Comparison of ENCODE assay signal across 13 cellular contexts in genomic region chr3:15903164-15903563, GRCh38.
DNase-seq lines count a peak whose midpoint lies in the region; ATAC-seq and TF ChIP-seq lines count a peak whose summit lies in the region.
"Had no signal": no experiment of that assay in that cellular context is flagged by ENCODE, and none has a peak within 500 bp of the region (broad histone marks: within the 10 kb centered on the region; RNA-seq: fewer than 3 reads in every experiment).

No MANE protein-coding gene starts in this region.

- POLR2A ChIA-PET in HEK293T (lab: Yijun Ruan, JAX): no interaction called here

- H3K27ac ChIP-seq in VCaP: peak overlapping the region; percentile 94
- H3K27ac ChIP-seq: neural progenitor cell had no signal

- CTCF ChIA-PET in HEK293T (lab: Yijun Ruan, JAX): interaction anchor here (0.6 kb wide), 2 partner anchors 12 to 73 kb away, joined by 3 to 5 read pairs; no protein-coding TSS in a partner anchor

- DNase-seq in AG09309 (ENCODE audit: low read depth) (peak; percentile 28), fibroblast of villous mesenchyme (ENCODE audit: low read depth) (peak; percentile 28), renal cortical epithelial cell (ENCODE audit: low read depth) (peak; percentile 80), H7 (no peak), HEK293T (ENCODE audit: extremely low spot score) (no peak)
- DNase-seq: activated CD4-positive, alpha-beta T cell treated with anti-CD3 and anti-CD28 coated beads, Interleukin-2, amount 10 ng/mL, durations not matched to agents 24 days and 14 days; stimulated activated CD4-positive, alpha-beta T cell treated with anti-CD3 and anti-CD28 coated beads, Interleukin-2, amount 100 ng/mL, for 48 hours; stimulated activated naive CD8-positive, alpha-beta T cell treated with anti-CD3 and anti-CD28 coated beads, Interleukin-15, Interleukin-2, amounts not matched to agents 100 U/mL and 50 U/mL, for 24 hours had no signal

- ATAC-seq in HG03432 (IDR thresholded peaks at IDR 0.05; ENCODE audit: unreplicated experiment): no peak
- ATAC-seq in GM19452 (IDR thresholded peaks at IDR 0.05; ENCODE audit: unreplicated experiment): no peak
- ATAC-seq: activated T-helper 17 cell treated with anti-CD3 and anti-CD28 coated beads, Interleukin-2, amount 50 U/mL, for 72 hours; stimulated activated naive CD8-positive, alpha-beta T cell treated with anti-CD3 and anti-CD28 coated beads, Interleukin-15, Interleukin-2, amounts not matched to agents 100 U/mL and 50 U/mL, for 24 hours had no signal

- no peaks in the 10 kb centered on the region for H3K27me3 ChIP-seq in H7 (ENCODE audit: control insufficient read depth, insufficient read depth, low read length)
- H3K27me3 ChIP-seq: neural progenitor cell had no signal

- no peak overlapping the region for H3K4me3 ChIP-seq in AG09309 (ENCODE audit: control insufficient read depth, low read depth, low read length)
- no peak overlapping the region for H3K4me3 ChIP-seq in fibroblast of villous mesenchyme (ENCODE audit: low read depth, low read length)
- no peak overlapping the region for H3K4me3 ChIP-seq in H7 (ENCODE audit: insufficient read depth, low read depth, low read length)
- H3K4me3 ChIP-seq: neural progenitor cell had no signal

- H3K36me3 ChIP-seq in H7 (replicated peaks; ENCODE audit: control insufficient read depth, insufficient read depth, low read length): no peaks in the 10 kb centered on the region
- H3K36me3 ChIP-seq: neural progenitor cell had no signal

- TF ChIP-seq CTCF in AG09309 (IDR thresholded peaks at IDR 0.05; ENCODE audit: control insufficient read depth, insufficient read depth, low read depth, low read length, missing control alignments) (no peak), VCaP (conservative IDR thresholded peaks at IDR 0.05) (no peak), fibroblast of villous mesenchyme (IDR thresholded peaks at IDR 0.05; ENCODE audit: insufficient read depth, low read depth, low read length) (no peak)

TF ChIP-seq in HEK293T, 16 proteins besides CTCF, POLR2A, EP300 and RAD21:
- TF ChIP-seq SUZ12 (IDR thresholded peaks at IDR 0.05) (no peak), CTBP1 (IDR thresholded peaks at IDR 0.05; ENCODE audit: borderline replicate concordance) (no peak), FOXM1 (IDR thresholded peaks at IDR 0.05; ENCODE audit: borderline replicate concordance) (no peak), PKNOX1 (IDR thresholded peaks at IDR 0.05) (no peak), SP1 (IDR thresholded peaks at IDR 0.05) (no peak), TARDBP (IDR thresholded peaks at IDR 0.05) (no peak), HDGF (IDR thresholded peaks at IDR 0.05; ENCODE audit: borderline replicate concordance) (no peak), L3MBTL2 (conservative IDR thresholded peaks at IDR 0.05) (no peak), BHLHE40 (IDR thresholded peaks at IDR 0.05; ENCODE audit: borderline replicate concordance) (no peak), ELF4 (IDR thresholded peaks at IDR 0.05) (no peak), FOXA1 (IDR thresholded peaks at IDR 0.05) (no peak), ZNF384 (IDR thresholded peaks at IDR 0.05) (no peak)

Comparison
In these comparisons a context has a peak if more than half of its experiments do, and no peak if none do; other contexts are left out.
1. DNase-seq: peak in AG09309 (single experiment), fibroblast of villous mesenchyme (single experiment) and renal cortical epithelial cell (single experiment); none in H7 (single experiment) and HEK293T (single experiment).